22 cellular contexts compared by ENCODE assay signal in genomic region chr4:180084561-180084960, GRCh38.
"Had no signal": no experiment of that assay in that cellular context is flagged by ENCODE, and none has a peak within 500 bp of the region (broad histone marks: within the 10 kb centered on the region; RNA-seq: fewer than 3 reads in every experiment).

No MANE protein-coding gene starts in this region.

- H3K4me1 Mint-ChIP-seq: activated T-helper 17 cell treated with anti-CD3 and anti-CD28 coated beads, Interleukin-2, amount 50 U/mL, for 72 hours; immature natural killer cell; naive thymus-derived CD8-positive, alpha-beta T cell; neural progenitor cell; stimulated activated memory B cell treated with anti-CD40 and anti-IgM and Interleukin-4, amounts not matched to agents 10 μg/mL and 1 μg/mL and 100 μg/mL, for 72 hours had no signal

- H3K36me3 ChIP-seq: lower lobe of right lung, neural progenitor cell, stomach, suprapubic skin, tibial nerve had no signal

- DNase-seq: activated CD4-positive, alpha-beta T cell treated with anti-CD3 and anti-CD28 coated beads for 1 hour; activated CD8-positive, alpha-beta memory T cell treated with anti-CD3 and anti-CD28 coated beads for 24 hours; activated CD8-positive, alpha-beta memory T cell treated with anti-CD3 and anti-CD28 coated beads, Interleukin-2, amount 50 U/mL, for 4 hours; activated T-cell treated with anti-CD3 and anti-CD28 coated beads, Interleukin-2, amount 50 U/mL, for 24 hours; cerebellar nuclear complex; endodermal cell; foreskin fibroblast; immature natural killer cell; lower lobe of right lung; naive thymus-derived CD8-positive, alpha-beta T cell; posterior cingulate gyrus; small intestine; stimulated activated CD4-positive, alpha-beta T cell treated with anti-CD3 and anti-CD28 coated beads, Interleukin-15, amount 100 ng/mL, for 24 hours; stomach; T-helper 9 cell had no signal

- H3K4me3 ChIP-seq: coronary artery, lower lobe of right lung, neural progenitor cell, stomach, suprapubic skin, tibial nerve had no signal

- H3K4me1 ChIP-seq: lower lobe of right lung, neural progenitor cell, stomach, suprapubic skin, tibial nerve had no signal

- H3K4me3 Mint-ChIP-seq: activated T-cell treated with anti-CD3 and anti-CD28 coated beads, Interleukin-2, amount 50 U/mL, for 24 hours; activated T-helper 17 cell treated with anti-CD3 and anti-CD28 coated beads, Interleukin-2, amount 50 U/mL, for 72 hours; endodermal cell; immature natural killer cell; naive thymus-derived CD8-positive, alpha-beta T cell; neural progenitor cell; stimulated activated memory B cell treated with anti-CD40 and anti-IgM and Interleukin-4, amounts not matched to agents 10 μg/mL and 1 μg/mL and 100 μg/mL, for 72 hours had no signal

- H3K9me3 ChIP-seq: lower lobe of right lung, stomach, suprapubic skin, tibial nerve had no signal

- H3K27me3 Mint-ChIP-seq: activated T-cell treated with anti-CD3 and anti-CD28 coated beads, Interleukin-2, amount 50 U/mL, for 24 hours; activated T-helper 17 cell treated with anti-CD3 and anti-CD28 coated beads, Interleukin-2, amount 50 U/mL, for 72 hours; naive thymus-derived CD8-positive, alpha-beta T cell; stimulated activated memory B cell treated with anti-CD40 and anti-IgM and Interleukin-4, amounts not matched to agents 10 μg/mL and 1 μg/mL and 100 μg/mL, for 72 hours had no signal

- H3K27ac Mint-ChIP-seq: activated naive CD4-positive, alpha-beta T cell treated with anti-CD3 and anti-CD28 coated beads, Interleukin-2, amount 50 U/mL, for 72 hours; activated T-cell treated with anti-CD3 and anti-CD28 coated beads, Interleukin-2, amount 50 U/mL, for 24 hours; activated T-helper 17 cell treated with anti-CD3 and anti-CD28 coated beads, Interleukin-2, amount 50 U/mL, for 72 hours; endodermal cell; immature natural killer cell; naive thymus-derived CD8-positive, alpha-beta T cell; neural progenitor cell; stimulated activated memory B cell treated with anti-CD40 and anti-IgM and Interleukin-4, amounts not matched to agents 10 μg/mL and 1 μg/mL and 100 μg/mL, for 72 hours had no signal

- H3K27ac ChIP-seq: coronary artery, lower lobe of right lung, neural progenitor cell, stomach, suprapubic skin, tibial nerve had no signal

- H3K9me3 Mint-ChIP-seq: activated naive CD4-positive, alpha-beta T cell treated with anti-CD3 and anti-CD28 coated beads, Interleukin-2, amount 50 U/mL, for 72 hours; endodermal cell; neural progenitor cell; stimulated activated memory B cell treated with anti-CD40 and anti-IgM and Interleukin-4, amounts not matched to agents 10 μg/mL and 1 μg/mL and 100 μg/mL, for 72 hours had no signal

- H3K36me3 Mint-ChIP-seq: activated naive CD4-positive, alpha-beta T cell treated with anti-CD3 and anti-CD28 coated beads, Interleukin-2, amount 50 U/mL, for 72 hours; immature natural killer cell; naive thymus-derived CD8-positive, alpha-beta T cell; neural progenitor cell; stimulated activated memory B cell treated with anti-CD40 and anti-IgM and Interleukin-4, amounts not matched to agents 10 μg/mL and 1 μg/mL and 100 μg/mL, for 72 hours had no signal
